ENCODE assay signal across 24 cellular contexts in the genomic region with DNA sequence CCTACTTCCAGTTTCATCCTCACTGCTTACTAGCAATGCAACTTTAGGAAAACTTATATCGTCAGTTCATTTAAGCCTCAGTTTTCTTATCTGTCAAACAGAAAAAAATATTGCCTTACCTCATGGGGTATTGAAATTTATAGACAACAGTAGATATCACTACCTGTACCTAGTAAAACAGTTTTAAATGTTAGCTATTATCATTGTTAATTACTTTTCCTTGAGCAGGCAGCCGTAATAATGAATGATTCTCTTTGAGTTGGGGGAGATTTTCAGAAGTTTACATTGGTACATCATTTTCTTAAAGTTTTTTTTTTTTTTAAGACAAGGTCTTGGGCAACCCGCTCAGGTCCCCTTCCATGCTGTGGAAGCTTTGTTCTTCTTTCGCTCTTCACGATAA.
"Had no signal": no experiment of that assay in that cellular context is flagged by ENCODE, and none has a peak within 500 bp of the region (broad histone marks: within the 10 kb centered on the region; RNA-seq: fewer than 3 reads in every experiment).

No MANE protein-coding gene starts in this region.

- H3K9me3 ChIP-seq: esophagus muscularis mucosa, gastroesophageal sphincter, heart right ventricle, left lung, lower lobe of right lung had no signal

- H3K27ac ChIP-seq: coronary artery, dorsolateral prefrontal cortex, esophagus muscularis mucosa, foreskin keratinocyte, gastroesophageal sphincter, heart right ventricle, left lung, lower lobe of right lung had no signal

- DNase-seq: dermis blood vessel endothelial cell; dorsolateral prefrontal cortex; effector CD4-positive, alpha-beta T cell; effector memory CD4-positive, alpha-beta T cell; foreskin keratinocyte; glutamatergic neuron; head of caudate nucleus; heart right ventricle; hippocampal formation; left cardiac atrium; left lung; left ventricle myocardium superior; lower lobe of right lung; mesendoderm; midbrain; naive thymus-derived CD4-positive, alpha-beta T cell had no signal

- FAIRE-seq: colon, endothelial cell of umbilical vein, frontal cortex, islet of Langerhans, keratinocyte had no signal

- H3K36me3 ChIP-seq: esophagus muscularis mucosa, gastroesophageal sphincter, heart right ventricle, left lung, lower lobe of right lung had no signal

- H3K27ac Mint-ChIP-seq: naive thymus-derived CD4-positive, alpha-beta T cell had no signal

- H3K9me3 Mint-ChIP-seq: naive thymus-derived CD4-positive, alpha-beta T cell had no signal

- H3K4me1 Mint-ChIP-seq: naive thymus-derived CD4-positive, alpha-beta T cell had no signal

- H3K27me3 ChIP-seq: dorsolateral prefrontal cortex, esophagus muscularis mucosa, gastroesophageal sphincter, left lung had no signal

- ATAC-seq: foreskin keratinocyte; gastroesophageal sphincter; heart right ventricle; left cardiac atrium; left lung; left ventricle myocardium superior; lower lobe of right lung; naive thymus-derived CD4-positive, alpha-beta T cell had no signal

- H3K36me3 Mint-ChIP-seq: naive thymus-derived CD4-positive, alpha-beta T cell had no signal

- H3K4me3 ChIP-seq: coronary artery, dorsolateral prefrontal cortex, esophagus muscularis mucosa, gastroesophageal sphincter, heart right ventricle, left lung, lower lobe of right lung had no signal

- H3K4me3 Mint-ChIP-seq: naive thymus-derived CD4-positive, alpha-beta T cell had no signal

- H3K4me1 ChIP-seq: esophagus muscularis mucosa, foreskin keratinocyte, gastroesophageal sphincter, heart right ventricle, left lung, lower lobe of right lung had no signal
